Comparison of ENCODE assay signal across 19 cellular contexts in the genomic region with DNA sequence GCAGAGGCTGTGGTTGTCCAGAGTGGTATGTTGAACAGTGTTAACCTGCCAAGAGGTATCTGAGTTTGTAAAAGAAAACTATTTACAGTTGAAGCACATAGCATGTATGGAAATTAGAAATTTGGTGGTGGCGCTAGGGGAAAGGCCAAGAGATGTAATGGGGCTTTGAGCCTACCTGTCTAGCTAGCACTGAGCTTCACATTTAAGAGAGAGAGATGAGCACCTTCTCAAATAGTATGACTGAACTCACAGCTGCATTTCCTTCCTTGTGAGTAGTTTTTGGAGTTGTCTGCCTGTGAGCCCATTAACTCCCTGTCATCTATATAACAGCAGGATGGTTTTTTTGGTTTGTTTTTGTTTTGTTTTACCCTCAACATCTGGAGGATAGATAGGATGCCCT. TPM values are rescaled to one million over a fixed set of nuclear protein-coding genes. Genes with fewer than 3 reads are reported as not detected.
DNase-seq lines count a peak whose midpoint lies in the region; ATAC-seq and TF ChIP-seq lines count a peak whose summit lies in the region.
"Had no signal": no experiment of that assay in that cellular context is flagged by ENCODE, and none has a peak within 500 bp of the region (broad histone marks: within the 10 kb centered on the region; RNA-seq: fewer than 3 reads in every experiment).

No MANE protein-coding gene starts in this region.

- H3K4me1 ChIP-seq in mammary epithelial cell (ENCODE audit: insufficient read depth, low read length) (peaks cover 14% of the 10 kb centered on the region), breast epithelium (peaks cover 0 to under 1% of the 10 kb centered on the region in 2 donors), ascending aorta (peaks cover 6 to 28% of the 10 kb centered on the region in 2 donors), mesenchymal stem cell (ENCODE audit: control insufficient read depth, insufficient read depth, low read depth, low read length) (peaks cover 14% of the 10 kb centered on the region), transverse colon (peaks cover 4 to 50% (median 20%) of the 10 kb centered on the region in 4 donors), upper lobe of right lung (peaks cover 35% of the 10 kb centered on the region), uterus (peaks cover 5 to 10% of the 10 kb centered on the region in 2 donors)

- H3K27me3 ChIP-seq in mammary epithelial cell (ENCODE audit: insufficient read depth, low read length) (no peaks in the 10 kb centered on the region), breast epithelium (no peaks in the 10 kb centered on the region), ascending aorta (no peaks in the 10 kb centered on the region), mesenchymal stem cell (ENCODE audit: control insufficient read depth in 1 of 2, insufficient read depth in 1 of 2, low read length in 2 of 2) (no peaks in the 10 kb centered on the region), transverse colon (peaks cover 5% of the 10 kb centered on the region), upper lobe of right lung (no peaks in the 10 kb centered on the region), uterus (no peaks in the 10 kb centered on the region)
- H3K27me3 ChIP-seq: heart left ventricle had no signal

- no peak overlapping the region for H3K27ac Mint-ChIP-seq in effector memory CD8-positive, alpha-beta T cell
- H3K27ac Mint-ChIP-seq: activated naive CD8-positive, alpha-beta T cell treated with anti-CD3 and anti-CD28 coated beads, Interleukin-2, amount 10 ng/mL, durations not matched to agents 7 days and 5 days; CD8-positive, alpha-beta T cell had no signal

- H3K4me3 ChIP-seq in mammary epithelial cell (replicated peaks in 1 of 3; ENCODE audit: insufficient read depth in 1 of 3, low read depth in 2 of 3, low read length in 3 of 3) (no peak overlapping the region), breast epithelium (no peak overlapping the region), ascending aorta (peak overlapping the region; percentile 97 to 99), mesenchymal stem cell (ENCODE audit: insufficient read depth in 1 of 2, low read depth in 1 of 2, low read length in 2 of 2) (peak overlapping the region in 1 of 2 experiments; percentile 88), transverse colon (peak overlapping the region in 1 of 4 donors; percentile 20), upper lobe of right lung (no peak overlapping the region), uterus (no peak overlapping the region)

- DNase-seq in mammary epithelial cell (no peak), breast epithelium (ENCODE audit: low spot score in 2 of 2) (no peak), ascending aorta (ENCODE audit: low spot score in 2 of 2) (no peak), mesenchymal stem cell (no peak), transverse colon (no peak), upper lobe of right lung (no peak), uterus (no peak)
- DNase-seq in effector memory CD8-positive, alpha-beta T cell, result no peak
- DNase-seq: activated naive CD8-positive, alpha-beta T cell treated with anti-CD3 and anti-CD28 coated beads, Interleukin-2, amount 10 ng/mL, durations not matched to agents 7 days and 5 days; CD8-positive, alpha-beta T cell; central memory CD4-positive, alpha-beta T cell; H7; heart left ventricle; KBM-7; NCI-H1694; NCI-H774; retina; stimulated activated CD4-positive, alpha-beta T cell treated with anti-CD3 and anti-CD28 coated beads, Interleukin-2, amount 100 ng/mL, for 48 hours; T-helper 2 cell had no signal

- H3K4me2 ChIP-seq in mammary epithelial cell (ENCODE audit: insufficient read depth, low read depth, low read length) (peak overlapping the region; percentile 18), mesenchymal stem cell (ENCODE audit: low read length, poor library complexity, severe bottlenecking) (no peak overlapping the region)

- H3K14ac ChIP-seq in mesenchymal stem cell (ENCODE audit: low read length in 2 of 2), result no peak overlapping the region

- H3K9me3 ChIP-seq in mammary epithelial cell (replicated peaks; ENCODE audit: insufficient read depth, low read length) (no peaks in the 10 kb centered on the region), breast epithelium (no peaks in the 10 kb centered on the region), ascending aorta (no peaks in the 10 kb centered on the region), mesenchymal stem cell (ENCODE audit: control insufficient read depth, low read length) (no peaks in the 10 kb centered on the region), transverse colon (no peaks in the 10 kb centered on the region), upper lobe of right lung (no peaks in the 10 kb centered on the region), uterus (no peaks in the 10 kb centered on the region)
- H3K9me3 ChIP-seq: heart left ventricle had no signal

- CTCF ChIA-PET in mammary epithelial cell (lab: Charles Lee; ENCODE audit: low non-redundant PET), result no interaction called here

- BruUV-seq in mammary epithelial cell (replicated peaks; lab: Mats Ljungman, UMichigan), result no TSS peak

- H3K27ac ChIP-seq in mammary epithelial cell (ENCODE audit: insufficient read depth, low read depth, low read length) (no peak overlapping the region), breast epithelium (no peak overlapping the region), ascending aorta (peak overlapping the region; percentile 95 to 97), mesenchymal stem cell (ENCODE audit: low read length, poor library complexity, severe bottlenecking) (peak overlapping the region; percentile 19), transverse colon (peak overlapping the region; percentile 54 to 99 (median 96)), upper lobe of right lung (no peak overlapping the region), uterus (peak overlapping the region in 1 of 2 donors; percentile 96)

- H3K79me2 ChIP-seq in mammary epithelial cell (ENCODE audit: insufficient read depth, low read length), result peaks cover 90% of the 10 kb centered on the region

- no peaks in the 10 kb centered on the region for H3K79me1 ChIP-seq in mesenchymal stem cell (replicated peaks; ENCODE audit: low read length, poor library complexity, severe bottlenecking)

- no peak overlapping the region for H2BK12ac ChIP-seq in mesenchymal stem cell (ENCODE audit: low read length in 2 of 2)

- H2AK5ac ChIP-seq in mesenchymal stem cell (ENCODE audit: low read length, severe bottlenecking), result no peak overlapping the region

- TF ChIP-seq EP300 in transverse colon (IDR thresholded peaks at IDR 0.05; ENCODE audit: low read depth), result no peak

- no peak overlapping the region for H3K4me3 Mint-ChIP-seq in effector memory CD8-positive, alpha-beta T cell
- H3K4me3 Mint-ChIP-seq: activated naive CD8-positive, alpha-beta T cell treated with anti-CD3 and anti-CD28 coated beads, Interleukin-2, amount 10 ng/mL, durations not matched to agents 7 days and 5 days; CD8-positive, alpha-beta T cell had no signal

- no peak overlapping the region for H2BK15ac ChIP-seq in mesenchymal stem cell (ENCODE audit: low read depth, poor library complexity, severe bottlenecking)

- H3K36me3 ChIP-seq in mammary epithelial cell (ENCODE audit: insufficient read depth, low read length) (no peaks in the 10 kb centered on the region), breast epithelium (no peaks in the 10 kb centered on the region), ascending aorta (no peaks in the 10 kb centered on the region), mesenchymal stem cell (ENCODE audit: control insufficient read depth in 1 of 2, insufficient read depth in 2 of 2, low read depth in 1 of 2, low read length in 2 of 2) (peaks cover 7 to 14% of the 10 kb centered on the region in 2 experiments), transverse colon (no peaks in the 10 kb centered on the region), upper lobe of right lung (peaks cover 3% of the 10 kb centered on the region), uterus (no peaks in the 10 kb centered on the region)

- 100% methylated on average over 1 of the region's 1 CpG for WGBS in mammary epithelial cell (ENCODE audit: low coverage, missing lambda C conversion rate)
- WGBS in mesenchymal stem cell, result 100% methylated on average over 1 of the region's 1 CpG
- 89 to 100% methylated on average over 1 of the region's 1 CpG for WGBS in transverse colon (ENCODE audit: low coverage in 1 of 2), 2 donors

- peaks cover 0 to 5% of the 10 kb centered on the region in 2 donors for H3K27me3 Mint-ChIP-seq in effector memory CD8-positive, alpha-beta T cell

- no peak overlapping the region for H3K23ac ChIP-seq in mesenchymal stem cell (ENCODE audit: low read length in 2 of 2)

- intact Hi-C loops in mammary epithelial cell (cut with micrococcal nuclease), result loop anchor here (10.0 kb wide), 1 partner anchor 56 kb away; no protein-coding TSS in a partner anchor
- intact Hi-C loops in breast epithelium (cut with DNase I; ENCODE audit: low total_unique reads), result no loop called here
- intact Hi-C loops in ascending aorta (cut with DNase I), result loop anchor here (2.0 to 5.0 kb wide), 2 partner anchors 16 to 78 kb away; no protein-coding TSS in a partner anchor
- intact Hi-C loops in transverse colon (cut with DNase I; ENCODE audit: low total_unique reads), result loop anchor here (10.0 kb wide), 1 partner anchor 76 kb away; no protein-coding TSS in a partner anchor
- intact Hi-C loops in upper lobe of right lung (cut with DNase I), result loop anchor here (10.0 kb wide), 1 partner anchor 54 kb away; no protein-coding TSS in a partner anchor
- intact Hi-C loops in uterus (cut with DNase I; ENCODE audit: low total_unique reads), result no loop called here

- H3K4me1 Mint-ChIP-seq in effector memory CD8-positive, alpha-beta T cell (ENCODE audit: low read depth in 2 of 2), result peaks cover 2 to 8% of the 10 kb centered on the region in 2 donors

- H3K4ac ChIP-seq in mesenchymal stem cell (ENCODE audit: low read depth in 1 of 2, low read length in 2 of 2), result no peak overlapping the region

- H4K8ac ChIP-seq in mesenchymal stem cell (ENCODE audit: low read length), result no peak overlapping the region

- H4K20me1 ChIP-seq in mammary epithelial cell (ENCODE audit: insufficient read depth, low read length), result peaks cover 2% of the 10 kb centered on the region

- H2BK120ac ChIP-seq in mesenchymal stem cell (ENCODE audit: low read depth, low read length), result no peak overlapping the region

- H3K9ac ChIP-seq in mammary epithelial cell (ENCODE audit: insufficient read depth, low read length), result no peak overlapping the region
- H3K9ac ChIP-seq in mesenchymal stem cell (ENCODE audit: low read length), result peak overlapping the region; percentile 29

- H3K36me3 Mint-ChIP-seq in effector memory CD8-positive, alpha-beta T cell (ENCODE audit: insufficient read depth), result no peaks in the 10 kb centered on the region
- H3K36me3 Mint-ChIP-seq: activated naive CD8-positive, alpha-beta T cell treated with anti-CD3 and anti-CD28 coated beads, Interleukin-2, amount 10 ng/mL, durations not matched to agents 7 days and 5 days; CD8-positive, alpha-beta T cell had no signal

- no peak overlapping the region for H4K91ac ChIP-seq in mesenchymal stem cell (ENCODE audit: low read length)

- dilution Hi-C loops in mammary epithelial cell (cut with HindIII; ENCODE audit: low sequenced_read_pairs), result no loop called here

- no peak for ATAC-seq in effector memory CD8-positive, alpha-beta T cell (replicated peaks)
- ATAC-seq in upper lobe of right lung, result no peak
- ATAC-seq: CD8-positive, alpha-beta T cell; heart left ventricle had no signal

- no peak overlapping the region for H3K18ac ChIP-seq in mesenchymal stem cell (ENCODE audit: low read depth in 1 of 2, low read length in 2 of 2)

- no peak for TF ChIP-seq POLR2A in breast epithelium (IDR thresholded peaks at IDR 0.05)
- TF ChIP-seq POLR2A in transverse colon (IDR thresholded peaks at IDR 0.05), result no peak
- no peak for TF ChIP-seq POLR2A in uterus (IDR thresholded peaks at IDR 0.05)

- no peak overlapping the region for H2BK5ac ChIP-seq in mesenchymal stem cell (ENCODE audit: low read depth, low read length, poor library complexity, severe bottlenecking)

- H3K9me3 Mint-ChIP-seq in effector memory CD8-positive, alpha-beta T cell, result no peaks in the 10 kb centered on the region
- H3K9me3 Mint-ChIP-seq: activated naive CD8-positive, alpha-beta T cell treated with anti-CD3 and anti-CD28 coated beads, Interleukin-2, amount 10 ng/mL, durations not matched to agents 7 days and 5 days; CD8-positive, alpha-beta T cell had no signal

- TF ChIP-seq CTCF in mammary epithelial cell (conservative IDR thresholded peaks at IDR 0.05 in 1 of 2, IDR thresholded peaks at IDR 0.05 in 1 of 2; ENCODE audit: extremely low read depth in 1 of 2, insufficient read depth in 1 of 2, low read depth in 1 of 2, low read length in 2 of 2), result no peak
- no peak for TF ChIP-seq CTCF in breast epithelium (IDR thresholded peaks at IDR 0.05)
- no peak for TF ChIP-seq CTCF in ascending aorta (IDR thresholded peaks at IDR 0.05)
- no peak for TF ChIP-seq CTCF in transverse colon (IDR thresholded peaks at IDR 0.05)
- TF ChIP-seq CTCF in upper lobe of right lung (IDR thresholded peaks at IDR 0.05), result no peak
- TF ChIP-seq CTCF in uterus (IDR thresholded peaks at IDR 0.05), result no peak

- in situ Hi-C loops in mammary epithelial cell (cut with MboI; ENCODE audit: low sequenced_read_pairs in 2 of 2), result no loop called here
- in situ Hi-C loops in transverse colon (cut with MboI; ENCODE audit: low pct_ligation_motif_present in 1 of 4, low pct_unique_long_range_greater_than_20kb in 1 of 4, low sequenced_read_pairs in 3 of 4), result no loop called here

- no peak overlapping the region for H2AFZ ChIP-seq in mammary epithelial cell (ENCODE audit: low read depth, low read length)
- H2AFZ ChIP-seq in mesenchymal stem cell (ENCODE audit: low read depth, low read length), result no peak overlapping the region

RNA-seq across cellular contexts. Expression of gene CLIC4, which starts 4.0 kb away (rescaled TPM):
- 100 to 1,000 TPM; 212 to 547 TPM for total RNA-seq in mammary epithelial cell
- 118 TPM for polyA plus RNA-seq in mammary epithelial cell
- 140 TPM for polyA minus RNA-seq in mammary epithelial cell
- 100 to 1,000 TPM; 162 to 217 (median 196) TPM for total RNA-seq in breast epithelium
- 494 TPM for total RNA-seq in ascending aorta
- 212 TPM for polyA plus RNA-seq in mesenchymal stem cell (2013, experiment 1 of 2)
- 219 TPM for polyA plus RNA-seq in mesenchymal stem cell (2013, experiment 2 of 2)
- total RNA-seq in transverse colon, result 100 to 1,000 TPM in 1 of 4 donors, 10 to 100 TPM in 3; 52.4 to 107 (median 65.0) TPM
- 200 TPM for total RNA-seq in upper lobe of right lung
- total RNA-seq in uterus, result 100 to 1,000 TPM; 294 to 434 (median 374) TPM

Comparison
In these comparisons a context has a peak if more than half of its experiments do, and no peak if none do; other contexts are left out.
1. intact Hi-C loops: an anchor here in mammary epithelial cell (10.0 kb wide), ascending aorta (2.0 to 5.0 kb wide), transverse colon (10.0 kb wide) and upper lobe of right lung (10.0 kb wide); none called in breast epithelium and uterus.
2. H3K27ac ChIP-seq: peak in ascending aorta (2 of 2), mesenchymal stem cell (single experiment) and transverse colon (4 of 4); none in mammary epithelial cell (single experiment), breast epithelium (0 of 2) and upper lobe of right lung (single experiment).
3. H3K4me3 ChIP-seq: peak in ascending aorta (2 of 2); none in mammary epithelial cell (0 of 3), breast epithelium (0 of 3), upper lobe of right lung (single experiment) and uterus (0 of 2).